30 cellular contexts compared by ENCODE assay signal in the genomic region with DNA sequence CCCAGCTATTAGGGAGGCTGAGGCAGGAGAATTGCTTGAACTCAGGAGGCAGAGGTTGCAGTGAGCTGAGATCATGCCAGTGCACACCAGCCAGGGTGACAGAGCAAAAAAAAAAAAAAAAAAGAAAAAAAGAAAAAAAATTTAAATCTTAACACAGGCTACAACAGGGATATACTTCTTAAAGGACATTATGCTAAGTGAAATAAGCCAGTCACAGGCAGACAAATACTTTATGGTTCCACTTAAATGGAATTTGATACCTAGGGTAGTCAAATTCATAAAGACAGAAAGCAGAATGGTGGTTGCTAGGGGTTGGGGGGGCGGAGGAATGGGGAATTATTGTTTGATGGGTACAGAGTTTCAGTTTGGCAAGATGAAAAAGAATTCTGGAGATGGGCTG.
"Had no signal": no experiment of that assay in that cellular context is flagged by ENCODE, and none has a peak within 500 bp of the region (broad histone marks: within the 10 kb centered on the region; RNA-seq: fewer than 3 reads in every experiment).

No MANE protein-coding gene starts in this region.

- H3K27me3 Mint-ChIP-seq: activated CD4-positive, alpha-beta memory T cell treated with anti-CD3 and anti-CD28 coated beads, Interleukin-2, amount 10 ng/mL, durations not matched to agents 7 days and 5 days; activated CD4-positive, alpha-beta T cell treated with anti-CD3 and anti-CD28 coated beads, Interleukin-2, amount 10 ng/mL, durations not matched to agents 7 days and 5 days; activated naive CD8-positive, alpha-beta T cell; activated T-cell treated with anti-CD3 and anti-CD28 coated beads, Interleukin-2, amount 50 U/mL, for 24 hours; central memory CD8-positive, alpha-beta T cell; effector memory CD8-positive, alpha-beta T cell had no signal

- H3K9me3 Mint-ChIP-seq: activated CD4-positive, alpha-beta memory T cell treated with anti-CD3 and anti-CD28 coated beads, Interleukin-2, amount 10 ng/mL, durations not matched to agents 7 days and 5 days; activated CD4-positive, alpha-beta T cell treated with anti-CD3 and anti-CD28 coated beads, Interleukin-2, amount 10 ng/mL, durations not matched to agents 7 days and 5 days; activated T-cell treated with anti-CD3 and anti-CD28 coated beads, Interleukin-2, amount 50 U/mL, for 24 hours; activated T-cell treated with anti-CD3 and anti-CD28 coated beads, Interleukin-2, amount 50 U/mL, for 72 hours; central memory CD8-positive, alpha-beta T cell; effector memory CD8-positive, alpha-beta T cell; WTC11 had no signal

- H3K4me3 Mint-ChIP-seq: activated CD4-positive, alpha-beta memory T cell treated with anti-CD3 and anti-CD28 coated beads, Interleukin-2, amount 10 ng/mL, durations not matched to agents 7 days and 5 days; activated CD4-positive, alpha-beta T cell treated with anti-CD3 and anti-CD28 coated beads, Interleukin-2, amount 10 ng/mL, durations not matched to agents 7 days and 5 days; activated naive CD8-positive, alpha-beta T cell; activated T-cell treated with anti-CD3 and anti-CD28 coated beads, Interleukin-2, amount 50 U/mL, for 24 hours; activated T-cell treated with anti-CD3 and anti-CD28 coated beads, Interleukin-2, amount 50 U/mL, for 72 hours; central memory CD8-positive, alpha-beta T cell; effector memory CD8-positive, alpha-beta T cell; WTC11 had no signal

- H3K36me3 ChIP-seq: brain microvascular endothelial cell, esophagus muscularis mucosa, gastrocnemius medialis, heart left ventricle had no signal

- ATAC-seq: activated T-cell treated with anti-CD3 and anti-CD28 coated beads, Interleukin-2, amount 50 U/mL, for 72 hours; effector memory CD8-positive, alpha-beta T cell; foreskin keratinocyte; gastrocnemius medialis; heart left ventricle; WTC11 had no signal

- H3K9me3 ChIP-seq: esophagus muscularis mucosa, gastrocnemius medialis, heart left ventricle had no signal

- H3K27ac ChIP-seq: brain microvascular endothelial cell, coronary artery, esophagus muscularis mucosa, foreskin keratinocyte, gastrocnemius medialis, heart left ventricle, VCaP had no signal

- H3K4me1 ChIP-seq: foreskin keratinocyte had no signal

- H3K4me3 ChIP-seq: coronary artery, esophagus muscularis mucosa, gastrocnemius medialis, heart left ventricle had no signal

- H3K27me3 ChIP-seq: brain microvascular endothelial cell, esophagus muscularis mucosa, foreskin keratinocyte, gastrocnemius medialis, heart left ventricle had no signal

- DNase-seq: activated CD4-positive, alpha-beta memory T cell treated with anti-CD3 and anti-CD28 coated beads, Interleukin-2, amount 10 ng/mL, durations not matched to agents 7 days and 5 days; activated CD4-positive, alpha-beta T cell treated with anti-CD3 and anti-CD28 coated beads for 1 hour; activated CD4-positive, alpha-beta T cell treated with anti-CD3 and anti-CD28 coated beads for 4 hours; activated CD4-positive, alpha-beta T cell treated with anti-CD3 and anti-CD28 coated beads, Interleukin-2, amount 10 ng/mL, durations not matched to agents 7 days and 5 days; activated CD4-positive, alpha-beta T cell treated with anti-CD3 and anti-CD28 coated beads, Interleukin-2, amount 50 U/mL, for 4 hours; activated CD8-positive, alpha-beta memory T cell treated with anti-CD3 and anti-CD28 coated beads, Interleukin-2, amount 50 U/mL, for 48 hours; activated gamma-delta T cell; activated naive CD4-positive, alpha-beta T cell; activated naive CD4-positive, alpha-beta T cell treated with anti-CD3 and anti-CD28 coated beads, Interleukin-2, amount 50 U/mL, for 16 hours; activated T-cell treated with anti-CD3 and anti-CD28 coated beads for 4 hours; activated T-cell treated with anti-CD3 and anti-CD28 coated beads, Interleukin-2, amount 50 U/mL, for 24 hours; activated T-cell treated with anti-CD3 and anti-CD28 coated beads, Interleukin-2, amount 50 U/mL, for 72 hours; amniotic stem cell; anterior cingulate cortex; brain microvascular endothelial cell; dermis blood vessel endothelial cell; effector CD4-positive, alpha-beta T cell; effector memory CD8-positive, alpha-beta T cell; erythroblast; foreskin keratinocyte; glutamatergic neuron; heart left ventricle; hypothalamus had no signal

- H3K4me1 Mint-ChIP-seq: WTC11 had no signal

- H3K36me3 Mint-ChIP-seq: activated naive CD8-positive, alpha-beta T cell; WTC11 had no signal

- H3K27ac Mint-ChIP-seq: activated CD4-positive, alpha-beta memory T cell treated with anti-CD3 and anti-CD28 coated beads, Interleukin-2, amount 10 ng/mL, durations not matched to agents 7 days and 5 days; activated CD4-positive, alpha-beta T cell treated with anti-CD3 and anti-CD28 coated beads, Interleukin-2, amount 10 ng/mL, durations not matched to agents 7 days and 5 days; activated naive CD8-positive, alpha-beta T cell; activated T-cell treated with anti-CD3 and anti-CD28 coated beads, Interleukin-2, amount 50 U/mL, for 24 hours; activated T-cell treated with anti-CD3 and anti-CD28 coated beads, Interleukin-2, amount 50 U/mL, for 72 hours; effector memory CD8-positive, alpha-beta T cell; WTC11 had no signal
